ENCODE assay signal across 13 cellular contexts in genomic region chrX:72069380-72070160, GRCh38.
DNase-seq lines count a peak whose midpoint lies in the region; ATAC-seq and TF ChIP-seq lines count a peak whose summit lies in the region.
"Had no signal": no experiment of that assay in that cellular context is flagged by ENCODE, and none has a peak within 500 bp of the region (broad histone marks: within the 10 kb centered on the region; RNA-seq: fewer than 3 reads in every experiment).

No MANE protein-coding gene starts in this region.

- H3K27me3 Mint-ChIP-seq in activated CD4-positive, alpha-beta T cell treated with anti-CD3 and anti-CD28 coated beads for 36 hours = peaks cover 36% of the 10 kb centered on the region
- peaks cover 6% of the 10 kb centered on the region for H3K27me3 Mint-ChIP-seq in activated T-helper 17 cell treated with anti-CD3 and anti-CD28 coated beads, Interleukin-2, amount 50 U/mL, for 72 hours

- H3K9me3 ChIP-seq in suprapubic skin = no peaks in the 10 kb centered on the region
- H3K9me3 ChIP-seq: spleen, vagina had no signal

- peak overlapping the region; percentile 8 for H3K4me3 Mint-ChIP-seq in activated CD4-positive, alpha-beta T cell treated with anti-CD3 and anti-CD28 coated beads for 36 hours
- peak overlapping the region; percentile 35 for H3K4me3 Mint-ChIP-seq in activated T-helper 17 cell treated with anti-CD3 and anti-CD28 coated beads, Interleukin-2, amount 50 U/mL, for 72 hours

- no peaks in the 10 kb centered on the region for H3K36me3 ChIP-seq in suprapubic skin
- H3K36me3 ChIP-seq: spleen, vagina had no signal

- H3K9me3 Mint-ChIP-seq in activated CD4-positive, alpha-beta T cell treated with anti-CD3 and anti-CD28 coated beads for 36 hours (ENCODE audit: low read depth) = no peaks in the 10 kb centered on the region
- H3K9me3 Mint-ChIP-seq in activated T-helper 17 cell treated with anti-CD3 and anti-CD28 coated beads, Interleukin-2, amount 50 U/mL, for 72 hours = no peaks in the 10 kb centered on the region

- H3K4me3 ChIP-seq in suprapubic skin = peak overlapping the region; percentile 9
- H3K4me3 ChIP-seq: vagina had no signal

- no peak overlapping the region for H3K27ac Mint-ChIP-seq in activated CD4-positive, alpha-beta T cell treated with anti-CD3 and anti-CD28 coated beads for 36 hours
- H3K27ac Mint-ChIP-seq in activated T-helper 17 cell treated with anti-CD3 and anti-CD28 coated beads, Interleukin-2, amount 50 U/mL, for 72 hours = no peak overlapping the region

- no peak for TF ChIP-seq CTCF in suprapubic skin (IDR thresholded peaks at IDR 0.05)

- H3K27me3 ChIP-seq in suprapubic skin = peaks cover 3% of the 10 kb centered on the region
- H3K27me3 ChIP-seq: vagina had no signal

- H3K27ac ChIP-seq in suprapubic skin = no peak overlapping the region
- H3K27ac ChIP-seq: vagina had no signal

- no peaks in the 10 kb centered on the region for H3K36me3 Mint-ChIP-seq in activated CD4-positive, alpha-beta T cell treated with anti-CD3 and anti-CD28 coated beads for 36 hours (ENCODE audit: low read depth)
- no peaks in the 10 kb centered on the region for H3K36me3 Mint-ChIP-seq in activated T-helper 17 cell treated with anti-CD3 and anti-CD28 coated beads, Interleukin-2, amount 50 U/mL, for 72 hours (ENCODE audit: low read depth)

- peaks cover 9% of the 10 kb centered on the region for H3K4me1 ChIP-seq in suprapubic skin

- H3K4me1 Mint-ChIP-seq in activated CD4-positive, alpha-beta T cell treated with anti-CD3 and anti-CD28 coated beads for 36 hours = peaks cover 3% of the 10 kb centered on the region
- H3K4me1 Mint-ChIP-seq in activated T-helper 17 cell treated with anti-CD3 and anti-CD28 coated beads, Interleukin-2, amount 50 U/mL, for 72 hours = peaks cover 6% of the 10 kb centered on the region

- no peak for TF ChIP-seq EP300 in suprapubic skin (IDR thresholded peaks at IDR 0.05)

- CTCF ChIA-PET in activated CD4-positive, alpha-beta T cell treated with anti-CD3 and anti-CD28 coated beads for 36 hours (lab: Charles Lee) = no interaction called here

- no peak for TF ChIP-seq POLR2A in suprapubic skin (IDR thresholded peaks at IDR 0.05)

- WGBS in suprapubic skin = 48% methylated on average over 10 of the region's 14 CpGs

- DNase-seq in activated CD4-positive, alpha-beta T cell treated with anti-CD3 and anti-CD28 coated beads for 36 hours = no peak
- DNase-seq in activated CD4-positive, alpha-beta T cell treated with anti-CD3 and anti-CD28 coated beads, Interleukin-2, amount 50 U/mL, for 48 hours = no peak
- DNase-seq in left kidney (ENCODE audit: low read depth, low spot score) (peak; percentile 31), suprapubic skin (ENCODE audit: low spot score in 2 of 2) (no peak), DMS114 treated with DMSO at 0.1 percent for 48 hours (lab: John Stamatoyannopoulos, UW; ENCODE audit: unreplicated experiment) (no peak)
- DNase-seq in activated CD8-positive, alpha-beta memory T cell treated with anti-CD3 and anti-CD28 coated beads, Interleukin-2, amount 50 U/mL, for 48 hours = no peak
- DNase-seq: KG1, NCI-H2081, spleen, T-helper 9 cell had no signal

- no peak for ATAC-seq in activated CD4-positive, alpha-beta T cell treated with anti-CD3 and anti-CD28 coated beads for 36 hours
- ATAC-seq in activated T-helper 17 cell treated with anti-CD3 and anti-CD28 coated beads, Interleukin-2, amount 50 U/mL, for 72 hours (replicated peaks) = no peak
- no peak for ATAC-seq in HG03039 (IDR thresholded peaks at IDR 0.05; ENCODE audit: unreplicated experiment)

- intact Hi-C loops in activated CD4-positive, alpha-beta T cell treated with anti-CD3 and anti-CD28 coated beads for 36 hours (cut with DNase I, micrococcal nuclease) = no loop called here

- POLR2A ChIA-PET in activated CD4-positive, alpha-beta T cell treated with anti-CD3 and anti-CD28 coated beads for 36 hours (lab: Charles Lee) = no interaction called here
